In genomic region chr12:116532986-116533342, GRCh38 we compare ENCODE assay signal across 7 cellular contexts. TPM values are rescaled to one million over a fixed set of nuclear protein-coding genes. Genes with fewer than 3 reads are reported as not detected.
DNase-seq lines count a peak whose midpoint lies in the region; ATAC-seq and TF ChIP-seq lines count a peak whose summit lies in the region.

No MANE protein-coding gene starts in this region.

- no TSS peak for BruUV-seq in mammary epithelial cell (replicated peaks; lab: Mats Ljungman, UMichigan)

- no peak overlapping the region for H3K9ac ChIP-seq in mammary epithelial cell (ENCODE audit: insufficient read depth, low read length)

- H3K4me2 ChIP-seq in mammary epithelial cell (ENCODE audit: insufficient read depth, low read depth, low read length) = peak overlapping the region; percentile 83
- peak overlapping the region; percentile 93 for H3K4me2 ChIP-seq in osteoblast (ENCODE audit: insufficient read depth, low read length)

- peaks cover 26% of the 10 kb centered on the region for H3K4me1 ChIP-seq in mammary epithelial cell (ENCODE audit: insufficient read depth, low read length)
- H3K4me1 ChIP-seq in osteoblast (ENCODE audit: insufficient read depth, low read length) = peaks cover 20% of the 10 kb centered on the region

- intact Hi-C loops in mammary epithelial cell (cut with micrococcal nuclease) = no loop called here

- TF ChIP-seq CTCF in HL-60 (IDR thresholded peaks at IDR 0.05; ENCODE audit: insufficient read depth, low read length) = no peak
- no peak for TF ChIP-seq CTCF in mammary epithelial cell (conservative IDR thresholded peaks at IDR 0.05 in 1 of 2, IDR thresholded peaks at IDR 0.05 in 1 of 2; ENCODE audit: extremely low read depth in 1 of 2, insufficient read depth in 1 of 2, low read depth in 1 of 2, low read length in 2 of 2)
- TF ChIP-seq CTCF in osteoblast (IDR thresholded peaks at IDR 0.05; ENCODE audit: extremely low read depth, low read depth, low read length) = no peak

- H2AFZ ChIP-seq in mammary epithelial cell (ENCODE audit: low read depth, low read length) (peak overlapping the region; percentile 70), osteoblast (ENCODE audit: low read length) (peak overlapping the region; percentile 93)

- no peak for DNase-seq in HL-60 (ENCODE audit: low read depth in 1 of 2, low spot score in 1 of 2)
- DNase-seq in mammary epithelial cell = no peak
- no peak for DNase-seq in osteoblast (ENCODE audit: insufficient read length, low spot score, missing footprints)

- 7% methylated on average over 3 of the region's 11 CpGs for WGBS in mammary epithelial cell (ENCODE audit: low coverage, missing lambda C conversion rate)

- peak overlapping the region; percentile 47 for H3K4me3 ChIP-seq in HL-60 (replicated peaks; ENCODE audit: insufficient read depth, low read length)
- peak overlapping the region in 1 of 3 experiments; percentile 56 for H3K4me3 ChIP-seq in mammary epithelial cell (replicated peaks in 1 of 3; ENCODE audit: insufficient read depth in 1 of 3, low read depth in 2 of 3, low read length in 3 of 3)
- peak overlapping the region; percentile 77 for H3K4me3 ChIP-seq in osteoblast (ENCODE audit: insufficient read depth, low read length)

- no peaks in the 10 kb centered on the region for H3K36me3 ChIP-seq in mammary epithelial cell (ENCODE audit: insufficient read depth, low read length)
- no peaks in the 10 kb centered on the region for H3K36me3 ChIP-seq in osteoblast (ENCODE audit: insufficient read depth, low read length)

- CTCF ChIA-PET in mammary epithelial cell (lab: Charles Lee; ENCODE audit: low non-redundant PET) = no interaction called here

- ATAC-seq in GM19351 (IDR thresholded peaks at IDR 0.05; ENCODE audit: unreplicated experiment) = peak; percentile 10
- ATAC-seq in HG03378 (IDR thresholded peaks at IDR 0.05; ENCODE audit: unreplicated experiment) = no peak
- no peak for ATAC-seq in HG02588 (IDR thresholded peaks at IDR 0.05; ENCODE audit: unreplicated experiment)
- ATAC-seq in GM18502 (IDR thresholded peaks at IDR 0.05; ENCODE audit: poor library complexity, unreplicated experiment) = no peak

- H3K79me2 ChIP-seq in mammary epithelial cell (ENCODE audit: insufficient read depth, low read length) = no peaks in the 10 kb centered on the region
- no peaks in the 10 kb centered on the region for H3K79me2 ChIP-seq in osteoblast (ENCODE audit: insufficient read depth, low read length)

- in situ Hi-C loops in mammary epithelial cell (cut with MboI; ENCODE audit: low sequenced_read_pairs in 2 of 2) = no loop called here

- H3K9me3 ChIP-seq in mammary epithelial cell (replicated peaks; ENCODE audit: insufficient read depth, low read length) (no peaks in the 10 kb centered on the region), osteoblast (ENCODE audit: low read depth, low read length) (no peaks in the 10 kb centered on the region)

- dilution Hi-C loops in mammary epithelial cell (cut with HindIII; ENCODE audit: low sequenced_read_pairs) = no loop called here

- H4K20me1 ChIP-seq in mammary epithelial cell (ENCODE audit: insufficient read depth, low read length) (no peaks in the 10 kb centered on the region), osteoblast (ENCODE audit: insufficient read depth, low read length) (no peaks in the 10 kb centered on the region)

- H3K27me3 ChIP-seq in HL-60 (ENCODE audit: insufficient read depth, poor library complexity, severe bottlenecking) = no peaks in the 10 kb centered on the region
- no peaks in the 10 kb centered on the region for H3K27me3 ChIP-seq in mammary epithelial cell (ENCODE audit: insufficient read depth, low read length)
- H3K27me3 ChIP-seq in osteoblast (ENCODE audit: insufficient read depth, low read length) = no peaks in the 10 kb centered on the region

- H3K27ac ChIP-seq in HL-60 (replicated peaks) (no peak overlapping the region), mammary epithelial cell (ENCODE audit: insufficient read depth, low read depth, low read length) (no peak overlapping the region), osteoblast (ENCODE audit: low read depth, low read length) (no peak overlapping the region)

RNA-seq across cellular contexts. Expression of gene MAP1LC3B2, which starts 26.2 kb away (rescaled TPM):
- total RNA-seq in mammary epithelial cell (1 to 10 TPM; 1.5 to 2.9 TPM), osteoblast (0.29 and 1.1 TPM in 2 replicates)
- 1.2 TPM for polyA plus RNA-seq in mammary epithelial cell
- 5.3 TPM for polyA minus RNA-seq in mammary epithelial cell
